Comparison of ENCODE assay signal across 8 cellular contexts in the genomic region with DNA sequence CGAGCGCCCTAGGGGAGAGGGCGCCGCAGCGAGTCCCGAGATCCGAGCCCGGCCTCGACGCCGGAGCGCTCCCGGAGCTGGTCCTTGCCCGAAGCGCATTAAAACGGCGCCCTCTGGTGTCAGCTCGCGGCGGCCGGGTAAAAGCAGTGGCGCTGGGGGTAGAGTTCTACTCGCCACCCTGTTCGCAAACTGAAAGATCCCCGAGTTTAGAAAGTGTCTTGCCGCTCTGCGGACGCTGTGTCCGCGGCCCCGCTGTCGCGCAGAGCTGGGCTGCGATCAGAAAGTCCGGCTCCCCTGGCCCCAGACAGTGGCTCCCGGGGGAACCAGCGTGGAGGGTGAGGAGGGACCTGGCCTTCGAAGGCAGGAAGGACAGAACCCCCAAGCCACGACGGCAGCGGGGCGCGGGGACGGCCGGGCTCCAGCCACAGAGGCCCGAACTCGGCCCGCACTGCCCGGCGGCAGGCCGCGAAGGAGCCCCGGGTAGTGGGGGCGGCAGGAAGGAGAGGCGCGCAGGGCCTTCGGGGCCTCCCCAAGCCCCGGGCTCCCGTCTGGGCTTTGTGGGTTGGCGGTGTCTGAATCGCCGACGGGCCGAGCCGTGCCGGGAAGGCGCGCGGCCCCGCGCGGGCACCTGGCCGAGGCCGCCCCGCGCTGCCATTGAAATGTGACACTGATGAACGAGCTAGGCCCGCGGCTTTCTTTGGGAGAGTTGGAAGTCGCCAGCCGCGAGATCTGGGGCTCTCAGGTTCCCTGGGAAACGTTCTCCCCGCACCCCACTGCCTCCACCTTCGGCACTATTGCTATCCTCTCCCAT.
DNase-seq lines count a peak whose midpoint lies in the region; ATAC-seq and TF ChIP-seq lines count a peak whose summit lies in the region.

No MANE protein-coding gene starts in this region.

- DNase-seq in DMS153 treated with DMSO at 0.1 percent for 48 hours (lab: John Stamatoyannopoulos, UW; ENCODE audit: unreplicated experiment) (peak; percentile 65), HFF-Myc (ENCODE audit: extremely low read depth, low read depth) (no peak), NCI-H226 (peak; percentile 47), medulla oblongata (ENCODE audit: extremely low spot score) (peak; percentile 84)
- DNase-seq in activated CD8-positive, alpha-beta memory T cell treated with anti-CD3 and anti-CD28 coated beads for 4 hours (ENCODE audit: low read depth in 2 of 2), result peak; percentile 59 to 71
- peak; percentile 73 for DNase-seq in effector CD8-positive, alpha-beta T cell (lab: John Stamatoyannopoulos, UW)
- DNase-seq in stimulated activated CD4-positive, alpha-beta T cell treated with anti-CD3 and anti-CD28 coated beads, TNF-alpha, amount 100 ng/mL, for 24 hours (ENCODE audit: low read depth in 3 of 3), result peak; percentile 68 to 86 (median 69)

- no peak for ATAC-seq in HG02610 (IDR thresholded peaks at IDR 0.05; ENCODE audit: unreplicated experiment)

- peak overlapping the region; percentile 13 for H3K4me3 ChIP-seq in HFF-Myc (replicated peaks; ENCODE audit: low read depth, low read length)

- peak; percentile 83 for TF ChIP-seq CTCF in HFF-Myc (IDR thresholded peaks at IDR 0.05; ENCODE audit: low read depth, low read length, missing control alignments)
